Comparison of ENCODE assay signal across 17 cellular contexts in genomic region chr2:45570671-45571334, GRCh38. TPM values are rescaled to one million over a fixed set of nuclear protein-coding genes. Genes with fewer than 3 reads are reported as not detected.
DNase-seq lines count a peak whose midpoint lies in the region; TF ChIP-seq lines count a peak whose summit lies in the region.
"Had no signal": no experiment of that assay in that cellular context is flagged by ENCODE, and none has a peak within 500 bp of the region (broad histone marks: within the 10 kb centered on the region; RNA-seq: fewer than 3 reads in every experiment).

No MANE protein-coding gene starts in this region.

- TF ChIP-seq POLR2A in esophagus squamous epithelium (IDR thresholded peaks at IDR 0.05): no peak

- peak overlapping the region; percentile 28; the same call in 1 of the 2 replicates for H3K4me3 ChIP-seq in ACC112 (ENCODE audit: low read depth, low read length)
- H3K4me3 ChIP-seq in HUES6 (ENCODE audit: low read depth, low read length): no peak overlapping the region
- no peak overlapping the region for H3K4me3 ChIP-seq in brain microvascular endothelial cell (ENCODE audit: low read depth, low read length)
- no peak overlapping the region for H3K4me3 ChIP-seq in esophagus squamous epithelium
- H3K4me3 ChIP-seq: heart right ventricle, SJCRH30, vagina had no signal

- peaks cover 27% of the 10 kb centered on the region for H3K4me1 Mint-ChIP-seq in activated CD4-positive, alpha-beta T cell treated with anti-CD3 and anti-CD28 coated beads, Interleukin-2, amount 10 ng/mL, durations not matched to agents 7 days and 5 days

- POLR2A ChIA-PET in activated CD4-positive, alpha-beta T cell treated with anti-CD3 and anti-CD28 coated beads, Interleukin-2, amount 10 ng/mL, durations not matched to agents 7 days and 5 days (lab: Charles Lee): no interaction called here

- intact Hi-C loops in esophagus squamous epithelium (cut with DNase I): no loop called here

- peaks cover 44% of the 10 kb centered on the region for H3K36me3 Mint-ChIP-seq in activated CD4-positive, alpha-beta T cell treated with anti-CD3 and anti-CD28 coated beads, Interleukin-2, amount 10 ng/mL, durations not matched to agents 7 days and 5 days (ENCODE audit: low read depth)

- peaks cover 38% of the 10 kb centered on the region for H3K36me3 ChIP-seq in ACC112 (ENCODE audit: insufficient read depth, low read length)
- peaks cover 33% of the 10 kb centered on the region for H3K36me3 ChIP-seq in HUES6 (ENCODE audit: control insufficient read depth, insufficient read depth, low read length)
- no peaks in the 10 kb centered on the region for H3K36me3 ChIP-seq in brain microvascular endothelial cell (replicated peaks)
- H3K36me3 ChIP-seq in esophagus squamous epithelium: peaks cover 0 to 39% (median 0%) of the 10 kb centered on the region in 3 donors
- H3K36me3 ChIP-seq: vagina had no signal

- H3K4me1 ChIP-seq in ACC112 (ENCODE audit: control insufficient read depth, insufficient read depth, low read length, unreplicated experiment) (peaks cover 50% of the 10 kb centered on the region), HUES6 (ENCODE audit: control insufficient read depth, insufficient read depth, low read length) (peaks cover 30% of the 10 kb centered on the region), esophagus squamous epithelium (no peaks in the 10 kb centered on the region)
- H3K4me1 ChIP-seq: SJCRH30 had no signal

- peaks cover 10% of the 10 kb centered on the region for H3K9me3 Mint-ChIP-seq in activated CD4-positive, alpha-beta T cell treated with anti-CD3 and anti-CD28 coated beads, Interleukin-2, amount 10 ng/mL, durations not matched to agents 7 days and 5 days

- DNase-seq in brain microvascular endothelial cell (peak; percentile 29), iPS-NIHi11 (ENCODE audit: low spot score) (peak; percentile 9), esophagus squamous epithelium (lab: John Stamatoyannopoulos, UW) (no peak), DMS53 treated with DMSO at 0.1 percent for 48 hours (lab: John Stamatoyannopoulos, UW; ENCODE audit: unreplicated experiment) (no peak), retina (no peak)
- no peak for DNase-seq in activated CD4-positive, alpha-beta T cell treated with anti-CD3 and anti-CD28 coated beads, Interleukin-2, amount 10 ng/mL, durations not matched to agents 7 days and 5 days
- DNase-seq: activated CD4-positive, alpha-beta T cell treated with anti-CD3 and anti-CD28 coated beads, Interleukin-2, amount 50 U/mL, for 48 hours; GOT3; heart right ventricle; KBM-7; kidney glomerular epithelial cell; NCI-H1417; SJCRH30 had no signal

- H3K9me3 ChIP-seq in HUES6 (ENCODE audit: control insufficient read depth, insufficient read depth, low read depth, low read length): no peaks in the 10 kb centered on the region
- H3K9me3 ChIP-seq in esophagus squamous epithelium: no peaks in the 10 kb centered on the region
- H3K9me3 ChIP-seq: heart right ventricle, SJCRH30, vagina had no signal

- no peak overlapping the region for H3K9ac ChIP-seq in HUES6 (ENCODE audit: low read length)

- no peaks in the 10 kb centered on the region for H3K27me3 Mint-ChIP-seq in activated CD4-positive, alpha-beta T cell treated with anti-CD3 and anti-CD28 coated beads, Interleukin-2, amount 10 ng/mL, durations not matched to agents 7 days and 5 days

- no peak overlapping the region for H3K27ac Mint-ChIP-seq in activated CD4-positive, alpha-beta T cell treated with anti-CD3 and anti-CD28 coated beads, Interleukin-2, amount 10 ng/mL, durations not matched to agents 7 days and 5 days
- H3K27ac Mint-ChIP-seq: activated T-helper 1 cell treated with anti-CD3 and anti-CD28 coated beads, Interleukin-12 subunit alpha, Interleukin-12 subunit beta, Interleukin-2, Interleukin-4 antibody, amounts not matched to agents 30 ng/mL and 10 ng/mL and 1 ng/mL, durations not matched to agents 14 hours and 24 hours and 36 hours had no signal

- in situ Hi-C loops in brain microvascular endothelial cell (cut with HindIII; ENCODE audit: low pct_ligation_motif_present, low sequenced_read_pairs): no loop called here

- H2AFZ ChIP-seq in ACC112 (ENCODE audit: low read length, unreplicated experiment): no peak overlapping the region

- H3K79me2 ChIP-seq in ACC112 (ENCODE audit: control insufficient read depth, insufficient read depth, low read length, unreplicated experiment): peaks cover 17% of the 10 kb centered on the region

- no peaks in the 10 kb centered on the region for H3K27me3 ChIP-seq in ACC112 (ENCODE audit: insufficient read depth, low read length)
- H3K27me3 ChIP-seq in HUES6 (ENCODE audit: control insufficient read depth, insufficient read depth, low read length): no peaks in the 10 kb centered on the region
- no peaks in the 10 kb centered on the region for H3K27me3 ChIP-seq in brain microvascular endothelial cell (replicated peaks)
- no peaks in the 10 kb centered on the region for H3K27me3 ChIP-seq in esophagus squamous epithelium
- H3K27me3 ChIP-seq: heart right ventricle, SJCRH30, vagina had no signal

- H3K4me3 Mint-ChIP-seq in activated CD4-positive, alpha-beta T cell treated with anti-CD3 and anti-CD28 coated beads, Interleukin-2, amount 10 ng/mL, durations not matched to agents 7 days and 5 days: no peak overlapping the region
- H3K4me3 Mint-ChIP-seq: activated T-helper 1 cell treated with anti-CD3 and anti-CD28 coated beads, Interleukin-12 subunit alpha, Interleukin-12 subunit beta, Interleukin-2, Interleukin-4 antibody, amounts not matched to agents 30 ng/mL and 10 ng/mL and 1 ng/mL, durations not matched to agents 14 hours and 24 hours and 36 hours had no signal

- WGBS in esophagus squamous epithelium, 2 donors: 68 to 84% methylated on average over 3 of the region's 3 CpGs

- CTCF ChIA-PET in activated CD4-positive, alpha-beta T cell treated with anti-CD3 and anti-CD28 coated beads, Interleukin-2, amount 10 ng/mL, durations not matched to agents 7 days and 5 days (lab: Charles Lee): interaction anchor here (0.8 to 1.4 kb wide), 4 partner anchors 14 to 33 kb away, joined by 3 to 4 read pairs (median 4); no protein-coding TSS in a partner anchor

- TF ChIP-seq CTCF in brain microvascular endothelial cell (IDR thresholded peaks at IDR 0.05; ENCODE audit: low read depth, low read length, missing control alignments) (no peak), esophagus squamous epithelium (IDR thresholded peaks at IDR 0.05) (no peak)

- H3K27ac ChIP-seq in ACC112 (ENCODE audit: low read depth, low read length) (peak overlapping the region; percentile 92), HUES6 (ENCODE audit: low read depth, low read length) (0 out of 2 replicates have a peak overlapping the region, but pooled peaks have one; percentile 64), brain microvascular endothelial cell (peak overlapping the region; percentile 85), esophagus squamous epithelium (no peak overlapping the region)
- H3K27ac ChIP-seq: SJCRH30, vagina had no signal

RNA-seq across cellular contexts. Expression of gene SRBD1, which starts 40.3 kb away (rescaled TPM):
- total RNA-seq in esophagus squamous epithelium: 10 to 100 TPM in 3 of 4 donors, 1 to 10 TPM in 1; 5.0 to 21.6 (median 13.1) TPM
- total RNA-seq in activated CD4-positive, alpha-beta T cell treated with anti-CD3 and anti-CD28 coated beads, Interleukin-2, amount 10 ng/mL, durations not matched to agents 7 days and 5 days: 10 to 100 TPM; 19.4 to 20.0 TPM

Comparison
In these comparisons a context has a peak if more than half of its experiments do, and no peak if none do; other contexts are left out.
1. H3K27ac ChIP-seq: peak in ACC112 (single experiment), HUES6 (single experiment) and brain microvascular endothelial cell (single experiment); none in esophagus squamous epithelium (0 of 4).
2. DNase-seq: peak in brain microvascular endothelial cell (single experiment) and iPS-NIHi11 (single experiment); none in esophagus squamous epithelium (single experiment), DMS53 treated with DMSO at 0.1 percent for 48 hours (single experiment), retina (single experiment) and activated CD4-positive, alpha-beta T cell treated with anti-CD3 and anti-CD28 coated beads, Interleukin-2, amount 10 ng/mL, durations not matched to agents 7 days and 5 days (single experiment).